ENCODE assay signal across 21 cellular contexts in the genomic region with DNA sequence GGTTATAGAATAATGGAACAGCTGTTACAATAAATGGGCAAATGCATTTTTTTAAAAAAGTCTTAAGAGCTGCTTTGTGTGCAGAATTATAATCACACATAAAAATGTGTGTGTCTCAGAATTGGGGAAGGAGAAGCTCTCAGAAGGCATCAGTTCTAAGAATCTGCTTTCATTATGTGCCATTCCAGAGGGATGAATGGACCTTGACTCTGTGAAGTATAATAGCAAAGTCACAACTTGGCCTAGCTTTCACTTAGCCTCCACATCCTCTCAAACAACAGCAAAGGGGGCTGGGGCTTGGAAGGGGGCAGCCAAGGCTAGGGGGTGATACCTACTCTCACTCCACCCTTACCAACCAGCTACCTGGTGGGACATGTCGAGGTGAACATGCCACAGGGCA.
DNase-seq lines count a peak whose midpoint lies in the region; ATAC-seq and TF ChIP-seq lines count a peak whose summit lies in the region.
"Had no signal": no experiment of that assay in that cellular context is flagged by ENCODE, and none has a peak within 500 bp of the region (broad histone marks: within the 10 kb centered on the region; RNA-seq: fewer than 3 reads in every experiment).

No MANE protein-coding gene starts in this region.

- H3K27ac ChIP-seq in SJCRH30 = peak overlapping the region; percentile 86
- H3K27ac ChIP-seq: SK-N-MC had no signal

- no peaks in the 10 kb centered on the region; the same call in 1 of the 2 replicates for H3K9me3 ChIP-seq in SJCRH30 (replicated peaks)

- no peak overlapping the region for H3K27ac Mint-ChIP-seq in activated naive CD8-positive, alpha-beta T cell treated with anti-CD3 and anti-CD28 coated beads for 36 hours
- H3K27ac Mint-ChIP-seq: B cell, GM23338 had no signal

- H3K36me3 ChIP-seq in SJCRH30 = no peaks in the 10 kb centered on the region; the same call in 1 of the 2 replicates

- no peaks in the 10 kb centered on the region for H3K36me3 Mint-ChIP-seq in activated naive CD8-positive, alpha-beta T cell treated with anti-CD3 and anti-CD28 coated beads for 36 hours
- H3K36me3 Mint-ChIP-seq: CD4-positive, CD25-positive, alpha-beta regulatory T cell had no signal

- no peak overlapping the region for H3K4me3 Mint-ChIP-seq in activated naive CD8-positive, alpha-beta T cell treated with anti-CD3 and anti-CD28 coated beads for 36 hours
- H3K4me3 Mint-ChIP-seq: B cell; CD4-positive, CD25-positive, alpha-beta regulatory T cell; GM23338 had no signal

- no peak for ATAC-seq in GM21529 (IDR thresholded peaks at IDR 0.05; ENCODE audit: unreplicated experiment)
- ATAC-seq: GM12878, Right ventricle myocardium inferior had no signal

- peaks cover 77% of the 10 kb centered on the region for H3K4me1 ChIP-seq in SJCRH30

- no peaks in the 10 kb centered on the region for H3K27me3 ChIP-seq in SJCRH30

- peaks cover 14% of the 10 kb centered on the region for H3K4me1 Mint-ChIP-seq in activated naive CD8-positive, alpha-beta T cell treated with anti-CD3 and anti-CD28 coated beads for 36 hours

- H3K4me3 ChIP-seq in SJCRH30 = no peak overlapping the region
- H3K4me3 ChIP-seq in fibroblast of the aortic adventitia (ENCODE audit: low read depth, low read length) = no peak overlapping the region
- H3K4me3 ChIP-seq: GM12878, GM23338, SK-N-MC had no signal

- TF ChIP-seq CTCF in fibroblast of the aortic adventitia (IDR thresholded peaks at IDR 0.05; ENCODE audit: insufficient read depth, low read length) = no peak

- DNase-seq in GM03348 (ENCODE audit: low spot score) (peak; percentile 52), SJCRH30 (no peak), fibroblast of the aortic adventitia (ENCODE audit: low read depth) (peak; percentile 41)
- DNase-seq in activated CD4-positive, alpha-beta T cell treated with anti-CD3 and anti-CD28 coated beads for 48 hours = no peak
- DNase-seq in activated naive CD8-positive, alpha-beta T cell treated with anti-CD3 and anti-CD28 coated beads for 36 hours = no peak
- DNase-seq in activated effector memory CD4-positive, alpha-beta T cell treated with Interleukin-2 at 50 U/mL for 16 hours = no peak
- DNase-seq: ACHN; CD4-positive, CD25-positive, alpha-beta regulatory T cell; COR-L47; DMS 273 treated with DMSO at 0.1 percent for 48 hours; DND-41; GF-D8; Kasumi-1; NCI-H1105; NCI-H2081 treated with DMSO at 0.1 percent for 48 hours had no signal

- peaks cover 4% of the 10 kb centered on the region for H3K27me3 Mint-ChIP-seq in activated naive CD8-positive, alpha-beta T cell treated with anti-CD3 and anti-CD28 coated beads for 36 hours

- no peaks in the 10 kb centered on the region for H3K9me3 Mint-ChIP-seq in activated naive CD8-positive, alpha-beta T cell treated with anti-CD3 and anti-CD28 coated beads for 36 hours
- H3K9me3 Mint-ChIP-seq: GM23338 had no signal

Comparison
In these comparisons a context has a peak if more than half of its experiments do, and no peak if none do; other contexts are left out.
1. DNase-seq: peak in GM03348 (single experiment) and fibroblast of the aortic adventitia (single experiment); none in SJCRH30 (0 of 2), activated CD4-positive, alpha-beta T cell treated with anti-CD3 and anti-CD28 coated beads for 48 hours (single experiment), activated naive CD8-positive, alpha-beta T cell treated with anti-CD3 and anti-CD28 coated beads for 36 hours (single experiment) and activated effector memory CD4-positive, alpha-beta T cell treated with Interleukin-2 at 50 U/mL for 16 hours (single experiment).